In genomic region chr20:55264825-55265224, GRCh38 we compare ENCODE assay signal across 16 cellular contexts.
A peak's percentile ranks its signal among the peaks of the same experiment; 100 is the strongest.
DNase-seq lines count a peak whose midpoint lies in the region; ATAC-seq and TF ChIP-seq lines count a peak whose summit lies in the region.
"Had no signal": no experiment of that assay in that cellular context is flagged by ENCODE, and none has a peak within 500 bp of the region (broad histone marks: within the 10 kb centered on the region; RNA-seq: fewer than 3 reads in every experiment).

No MANE protein-coding gene starts in this region.

- CTCF ChIA-PET in activated naive CD4-positive, alpha-beta T cell treated with anti-CD3 and anti-CD28 coated beads, Interleukin-2, amount 10 ng/mL, durations not matched to agents 7 days and 5 days (lab: Charles Lee), result no interaction called here
- CTCF ChIA-PET in CD4-positive, alpha-beta T cell (lab: Charles Lee), result no interaction called here

- ATAC-seq in CD4-positive, alpha-beta T cell (ENCODE audit: poor library complexity), result no peak
- ATAC-seq in GM18858 (IDR thresholded peaks at IDR 0.05; ENCODE audit: unreplicated experiment), result no peak
- ATAC-seq: A549 had no signal

- H3K9me3 ChIP-seq in CD4-positive, alpha-beta T cell (ENCODE audit: control insufficient read depth, low read length), result no peaks in the 10 kb centered on the region
- H3K9me3 ChIP-seq: A549, Caco-2 had no signal

- DNase-seq in NCI-H1417 (lab: John Stamatoyannopoulos, UW) (peak in 2 of 3 experiments; percentile 12 to 69), NCI-H146 treated with DMSO at 0.1 percent for 48 hours (lab: John Stamatoyannopoulos, UW; ENCODE audit: unreplicated experiment) (peak; percentile 93), glomerular visceral epithelial cell (ENCODE audit: extremely low spot score) (peak; percentile 9), renal cortical epithelial cell (ENCODE audit: low read depth) (peak; percentile 15)
- DNase-seq in activated naive CD4-positive, alpha-beta T cell treated with anti-CD3 and anti-CD28 coated beads, Interleukin-2, amount 10 ng/mL, durations not matched to agents 7 days and 5 days, result no peak
- DNase-seq in CD4-positive, alpha-beta T cell, result no peak
- DNase-seq: Caco-2; CD8-positive, alpha-beta memory T cell; DND-41; GF-D8; GOT3; H9; IMR-90 had no signal

- no peaks in the 10 kb centered on the region for H3K36me3 Mint-ChIP-seq in activated naive CD4-positive, alpha-beta T cell treated with anti-CD3 and anti-CD28 coated beads, Interleukin-2, amount 10 ng/mL, durations not matched to agents 7 days and 5 days
- H3K36me3 Mint-ChIP-seq in CD4-positive, alpha-beta T cell (ENCODE audit: low read depth), result no peaks in the 10 kb centered on the region
- H3K36me3 Mint-ChIP-seq: CD14-positive monocyte; CD8-positive, alpha-beta memory T cell had no signal

- no peaks in the 10 kb centered on the region for H3K4me1 Mint-ChIP-seq in activated naive CD4-positive, alpha-beta T cell treated with anti-CD3 and anti-CD28 coated beads, Interleukin-2, amount 10 ng/mL, durations not matched to agents 7 days and 5 days
- no peaks in the 10 kb centered on the region for H3K4me1 Mint-ChIP-seq in CD4-positive, alpha-beta T cell (ENCODE audit: low read depth)
- H3K4me1 Mint-ChIP-seq: CD14-positive monocyte; CD8-positive, alpha-beta memory T cell had no signal

- no peak overlapping the region for H3K27ac Mint-ChIP-seq in activated naive CD4-positive, alpha-beta T cell treated with anti-CD3 and anti-CD28 coated beads, Interleukin-2, amount 10 ng/mL, durations not matched to agents 7 days and 5 days
- H3K27ac Mint-ChIP-seq in CD4-positive, alpha-beta T cell, result no peak overlapping the region
- H3K27ac Mint-ChIP-seq: CD14-positive monocyte; CD8-positive, alpha-beta memory T cell; H9 had no signal

- no peaks in the 10 kb centered on the region for H3K27me3 Mint-ChIP-seq in activated naive CD4-positive, alpha-beta T cell treated with anti-CD3 and anti-CD28 coated beads, Interleukin-2, amount 10 ng/mL, durations not matched to agents 7 days and 5 days
- no peaks in the 10 kb centered on the region for H3K27me3 Mint-ChIP-seq in CD4-positive, alpha-beta T cell
- H3K27me3 Mint-ChIP-seq: CD8-positive, alpha-beta memory T cell had no signal

- no peak for TF ChIP-seq CTCF in CD4-positive, alpha-beta T cell (IDR thresholded peaks at IDR 0.05)

- H3K27ac ChIP-seq in CD4-positive, alpha-beta T cell (ENCODE audit: low read depth, low read length), result no peak overlapping the region
- H3K27ac ChIP-seq: A549 had no signal

- intact Hi-C loops in CD4-positive, alpha-beta T cell (cut with DNase I, micrococcal nuclease), result no loop called here

- H3K4me3 Mint-ChIP-seq in activated naive CD4-positive, alpha-beta T cell treated with anti-CD3 and anti-CD28 coated beads, Interleukin-2, amount 10 ng/mL, durations not matched to agents 7 days and 5 days, result no peak overlapping the region
- H3K4me3 Mint-ChIP-seq in CD4-positive, alpha-beta T cell, result no peak overlapping the region
- H3K4me3 Mint-ChIP-seq: CD14-positive monocyte; CD8-positive, alpha-beta memory T cell; H9 had no signal

- H3K27me3 ChIP-seq in CD4-positive, alpha-beta T cell (ENCODE audit: control insufficient read depth, insufficient read depth, low read length), result no peaks in the 10 kb centered on the region

- no peaks in the 10 kb centered on the region for H3K9me3 Mint-ChIP-seq in activated naive CD4-positive, alpha-beta T cell treated with anti-CD3 and anti-CD28 coated beads, Interleukin-2, amount 10 ng/mL, durations not matched to agents 7 days and 5 days
- peaks cover 11% of the 10 kb centered on the region for H3K9me3 Mint-ChIP-seq in CD4-positive, alpha-beta T cell
- H3K9me3 Mint-ChIP-seq: H9 had no signal

- POLR2A ChIA-PET in CD4-positive, alpha-beta T cell (lab: Charles Lee), result no interaction called here

Comparison
In these comparisons a context has a peak if more than half of its experiments do, and no peak if none do; other contexts are left out.
1. DNase-seq: peak in NCI-H1417 (2 of 3), NCI-H146 treated with DMSO at 0.1 percent for 48 hours (single experiment), glomerular visceral epithelial cell (single experiment) and renal cortical epithelial cell (single experiment); none in activated naive CD4-positive, alpha-beta T cell treated with anti-CD3 and anti-CD28 coated beads, Interleukin-2, amount 10 ng/mL, durations not matched to agents 7 days and 5 days (single experiment) and CD4-positive, alpha-beta T cell (0 of 10).